ENCODE assay signal across 8 cellular contexts in genomic region chr2:230326453-230327417, GRCh38. TPM values are rescaled to one million over a fixed set of nuclear protein-coding genes. Genes with fewer than 3 reads are reported as not detected.
DNase-seq lines count a peak whose midpoint lies in the region; ATAC-seq and TF ChIP-seq lines count a peak whose summit lies in the region.

TSS of gene SP140L (plus strand) at chr2:230327193. CDS start at chr2:230327270, 77 bp downstream.

- peak; percentile 89 for ATAC-seq in GM21528 (IDR thresholded peaks at IDR 0.05; ENCODE audit: low FRiP score, unreplicated experiment)
- ATAC-seq in left lung = peak; percentile 99

- CTCF ChIA-PET in MCF 10A (lab: Yijun Ruan, JAX) = interaction anchor here (0.6 kb wide), 1 partner anchor 487 kb away, joined by 4 read pairs; no protein-coding TSS in a partner anchor

- no peaks in the 10 kb centered on the region for H3K27me3 Mint-ChIP-seq in MCF 10A (ENCODE audit: insufficient read depth, unreplicated experiment)

- peaks cover 9 to 50% of the 10 kb centered on the region in 2 donors for H3K4me1 ChIP-seq in left lung

- H3K27me3 ChIP-seq in left lung = no peaks in the 10 kb centered on the region

- H3K9me3 ChIP-seq in left lung = peaks cover 0 to 10% of the 10 kb centered on the region in 2 donors

- H3K27ac Mint-ChIP-seq in MCF 10A (ENCODE audit: low read depth, unreplicated experiment) = peak within 1 kb of the TSS; percentile 97

- peak within 1 kb of the TSS; percentile 88 for H3K4me3 Mint-ChIP-seq in MCF 10A (ENCODE audit: unreplicated experiment)

- no peaks in the 10 kb centered on the region for H3K36me3 ChIP-seq in left lung

- POLR2A ChIA-PET in MCF 10A (lab: Yijun Ruan, JAX) = interaction anchor here (0.7 to 3.8 kb wide), 17 partner anchors 9 to 472 kb away, joined by 3 to 24 read pairs (median 4); partner anchors contain the start of genes FBXO36, SP100, SP110 and TRIP12

- peaks cover 15% of the 10 kb centered on the region for H3K4me1 Mint-ChIP-seq in MCF 10A (ENCODE audit: insufficient read depth, unreplicated experiment)

- peak within 1 kb of the TSS; percentile 61 to 94 for H3K27ac ChIP-seq in left lung

- TSS peak; percentile 79 for BruUV-seq in MCF 10A (replicated peaks; lab: Mats Ljungman, UMichigan)

- peak within 1 kb of the TSS; percentile 61 for H3K4me3 ChIP-seq in Jurkat, Clone E6-1 (ENCODE audit: low read length)
- peak within 1 kb of the TSS; percentile 23 to 53 for H3K4me3 ChIP-seq in left lung

- peak; percentile 42 for DNase-seq in DMS153 (lab: John Stamatoyannopoulos, UW)
- peak; percentile 79 for DNase-seq in Jurkat, Clone E6-1 (ENCODE audit: low read depth, low spot score)
- peak; percentile 71 for DNase-seq in UCSD-AML1 (lab: John Stamatoyannopoulos, UW; ENCODE audit: unreplicated experiment)
- DNase-seq in MCF 10A (ENCODE audit: unreplicated experiment) = peak; percentile 80
- DNase-seq in left lung = peak; percentile 87 to 94
- peak; percentile 49 to 60 (median 55) for DNase-seq in stimulated activated CD4-positive, alpha-beta T cell treated with anti-CD3 and anti-CD28 coated beads, TNF-alpha, amount 100 ng/mL, for 1 hour (ENCODE audit: low read depth in 3 of 3, low spot score in 1 of 3)
- DNase-seq in NCI-H2171 (lab: John Stamatoyannopoulos, UW) = no peak

- peaks cover 9% of the 10 kb centered on the region for H3K36me3 Mint-ChIP-seq in MCF 10A (ENCODE audit: insufficient read depth, unreplicated experiment)

- H3K9me3 Mint-ChIP-seq in MCF 10A (ENCODE audit: unreplicated experiment) = no peaks in the 10 kb centered on the region

- intact Hi-C loops in MCF 10A (cut with micrococcal nuclease) = loop anchor here (5.0 kb wide), 2 partner anchors 91 to 104 kb away; partner anchors contain the start of gene SP100
- intact Hi-C loops in left lung (cut with DNase I) = no loop called here

- TF ChIP-seq CTCF in MCF 10A (IDR thresholded peaks at IDR 0.05; ENCODE audit: unreplicated experiment) = no peak
- TF ChIP-seq CTCF in left lung (IDR thresholded peaks at IDR 0.05) = no peak

RNA-seq across cellular contexts. Expression of gene SP140L, which starts in this region (rescaled TPM):
- polyA plus RNA-seq in Jurkat, Clone E6-1 (2012; ENCODE audit: insufficient read depth, insufficient read length) = 23.8 TPM
- total RNA-seq in MCF 10A (2022) = 20.3 and 33.2 TPM in 2 replicates
- 10 to 100 TPM; 17.1 to 24.9 TPM for total RNA-seq in left lung
